Comparison of ENCODE assay signal across 26 cellular contexts in the genomic region with DNA sequence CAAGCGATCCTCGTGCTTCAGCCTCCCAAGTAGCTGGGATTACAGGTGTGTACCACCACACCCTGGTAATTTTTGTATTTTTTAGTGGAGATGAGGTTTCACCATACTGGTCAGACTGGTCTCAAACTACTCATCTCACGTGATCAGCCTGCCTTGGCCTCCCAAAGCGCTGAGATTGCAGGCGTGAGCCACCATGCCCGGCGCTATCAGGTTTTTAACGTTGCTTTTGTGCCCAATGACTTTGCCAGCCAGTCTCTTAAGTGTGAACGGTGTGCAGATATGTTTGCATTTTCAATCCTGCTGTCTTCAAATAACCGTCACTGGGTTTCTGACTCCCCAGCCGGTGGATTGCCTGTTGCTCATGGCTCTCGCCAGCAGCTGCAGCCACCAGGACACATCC.
"Had no signal": no experiment of that assay in that cellular context is flagged by ENCODE, and none has a peak within 500 bp of the region (broad histone marks: within the 10 kb centered on the region; RNA-seq: fewer than 3 reads in every experiment).

No MANE protein-coding gene starts in this region.

- H3K27me3 ChIP-seq: thyroid gland had no signal

- H3K27ac ChIP-seq: adrenal gland, epithelial cell of prostate, esophagus squamous epithelium, sigmoid colon, stomach, thyroid gland had no signal

- ATAC-seq: activated T-cell treated with anti-CD3 and anti-CD28 coated beads, Interleukin-2, amount 50 U/mL, for 4 hours; activated T-helper 17 cell treated with anti-CD3 and anti-CD28 coated beads, Interleukin-2, amount 50 U/mL, for 72 hours; left ventricle myocardium superior; stimulated activated naive B cell treated with anti-CD40 and anti-IgM and Interleukin-4, amounts not matched to agents 10 μg/mL and 1 μg/mL and 100 μg/mL, for 72 hours had no signal

- H3K36me3 Mint-ChIP-seq: activated naive CD8-positive, alpha-beta T cell treated with anti-CD3 and anti-CD28 coated beads for 36 hours; brain; stimulated activated naive B cell treated with anti-CD40 and anti-IgM and Interleukin-4, amounts not matched to agents 10 μg/mL and 1 μg/mL and 100 μg/mL, for 72 hours had no signal

- H3K4me3 ChIP-seq: adrenal gland, esophagus squamous epithelium, sigmoid colon, stomach, thyroid gland had no signal

- H3K4me1 Mint-ChIP-seq: activated B cell treated with CpG ODN at 0.5 μM for 24 hours; activated naive CD8-positive, alpha-beta T cell treated with anti-CD3 and anti-CD28 coated beads for 36 hours; activated T-helper 17 cell treated with anti-CD3 and anti-CD28 coated beads, Interleukin-2, amount 50 U/mL, for 72 hours; brain; nephron; stimulated activated naive B cell treated with anti-CD40 and anti-IgM and Interleukin-4, amounts not matched to agents 10 μg/mL and 1 μg/mL and 100 μg/mL, for 72 hours had no signal

- H3K36me3 ChIP-seq: adrenal gland, esophagus squamous epithelium, sigmoid colon, stomach, thyroid gland had no signal

- H3K4me1 ChIP-seq: adrenal gland, esophagus squamous epithelium, sigmoid colon, stomach, thyroid gland had no signal

- H3K27ac Mint-ChIP-seq: activated B cell treated with CpG ODN at 0.5 μM for 24 hours; activated naive CD8-positive, alpha-beta T cell treated with anti-CD3 and anti-CD28 coated beads for 36 hours; activated T-helper 17 cell treated with anti-CD3 and anti-CD28 coated beads, Interleukin-2, amount 50 U/mL, for 72 hours; dendritic cell treated with granulocyte-macrophage colony-stimulating factor and Interleukin-4, amounts not matched to agents 40 ng/mL and 50 ng/mL, for 4 days; nephron; stimulated activated naive B cell treated with anti-CD40 and anti-IgM and Interleukin-4, amounts not matched to agents 10 μg/mL and 1 μg/mL and 100 μg/mL, for 72 hours; T-helper 2 cell treated with Interferon-gamma antibody and Interleukin-4, amounts not matched to agents 5 μg/mL and 100 μg/mL, for 36 hours had no signal

- H3K9me3 ChIP-seq: adrenal gland, esophagus squamous epithelium, sigmoid colon, thyroid gland had no signal

- FAIRE-seq: endometrium, islet of Langerhans, small intestine had no signal

- DNase-seq: activated B cell treated with CpG ODN at 0.5 μM for 24 hours; activated CD4-positive, alpha-beta T cell treated with anti-CD3 and anti-CD28 coated beads, Interleukin-2, amount 50 U/mL, for 1 hour; activated naive CD8-positive, alpha-beta T cell treated with anti-CD3 and anti-CD28 coated beads for 36 hours; activated T-cell treated with anti-CD3 and anti-CD28 coated beads, Interleukin-2, amount 50 U/mL, for 4 hours; caudate nucleus; effector CD4-positive, alpha-beta T cell; esophagus squamous epithelium; foreskin melanocyte; left ventricle myocardium superior; sigmoid colon; small intestine; stimulated activated CD4-positive, alpha-beta T cell treated with anti-CD3 and anti-CD28 coated beads, Interleukin-15, amount 100 ng/mL, for 24 hours; stimulated activated CD4-positive, alpha-beta T cell treated with anti-CD3 and anti-CD28 coated beads, Interleukin-2, amount 100 ng/mL, for 24 hours; stimulated activated naive B cell treated with anti-CD40 and anti-IgM and Interleukin-4, amounts not matched to agents 10 μg/mL and 1 μg/mL and 100 μg/mL, for 72 hours; stomach; T-helper 1 cell; thyroid gland had no signal

- H3K9me3 Mint-ChIP-seq: activated B cell treated with CpG ODN at 0.5 μM for 24 hours; activated naive CD8-positive, alpha-beta T cell treated with anti-CD3 and anti-CD28 coated beads for 36 hours; activated T-cell treated with anti-CD3 and anti-CD28 coated beads, Interleukin-2, amount 50 U/mL, for 4 hours; activated T-helper 17 cell treated with anti-CD3 and anti-CD28 coated beads, Interleukin-2, amount 50 U/mL, for 72 hours; brain; dendritic cell treated with granulocyte-macrophage colony-stimulating factor and Interleukin-4, amounts not matched to agents 40 ng/mL and 50 ng/mL, for 4 days; nephron; T-helper 2 cell treated with Interferon-gamma antibody and Interleukin-4, amounts not matched to agents 5 μg/mL and 100 μg/mL, for 36 hours had no signal

- H3K4me3 Mint-ChIP-seq: activated B cell treated with CpG ODN at 0.5 μM for 24 hours; activated naive CD8-positive, alpha-beta T cell treated with anti-CD3 and anti-CD28 coated beads for 36 hours; activated T-cell treated with anti-CD3 and anti-CD28 coated beads, Interleukin-2, amount 50 U/mL, for 4 hours; activated T-helper 17 cell treated with anti-CD3 and anti-CD28 coated beads, Interleukin-2, amount 50 U/mL, for 72 hours; brain; dendritic cell treated with granulocyte-macrophage colony-stimulating factor and Interleukin-4, amounts not matched to agents 40 ng/mL and 50 ng/mL, for 4 days; nephron; stimulated activated naive B cell treated with anti-CD40 and anti-IgM and Interleukin-4, amounts not matched to agents 10 μg/mL and 1 μg/mL and 100 μg/mL, for 72 hours; T-helper 2 cell treated with Interferon-gamma antibody and Interleukin-4, amounts not matched to agents 5 μg/mL and 100 μg/mL, for 36 hours had no signal

- H3K27me3 Mint-ChIP-seq: activated naive CD8-positive, alpha-beta T cell treated with anti-CD3 and anti-CD28 coated beads for 36 hours; brain; dendritic cell treated with granulocyte-macrophage colony-stimulating factor and Interleukin-4, amounts not matched to agents 40 ng/mL and 50 ng/mL, for 4 days had no signal
